In genomic region chr1:184973308-184974085, GRCh38 we compare ENCODE assay signal across 8 cellular contexts. TPM values are rescaled to one million over a fixed set of nuclear protein-coding genes. Genes with fewer than 3 reads are reported as not detected.
DNase-seq lines count a peak whose midpoint lies in the region; ATAC-seq, FAIRE-seq and TF ChIP-seq lines count a peak whose summit lies in the region.

No MANE protein-coding gene starts in this region.

- intact Hi-C loops in adrenal gland (cut with DNase I): no loop called here
- intact Hi-C loops in gastrocnemius medialis (cut with DNase I; ENCODE audit: low total_unique reads): loop anchor here (2.0 to 5.0 kb wide), 2 partner anchors 81 to 184 kb away; partner anchors contain the start of genes SWT1 and TRMT1L

- TF ChIP-seq CTCF in SU-DHL-6 (IDR thresholded peaks at IDR 0.05; ENCODE audit: insufficient read depth, low read length, poor library complexity, severe bottlenecking): no peak
- TF ChIP-seq CTCF in adrenal gland (IDR thresholded peaks at IDR 0.05): peak in 1 of 6 experiments; percentile 16
- no peak for TF ChIP-seq CTCF in gastrocnemius medialis (IDR thresholded peaks at IDR 0.05 in 4 of 5, conservative IDR thresholded peaks at IDR 0.05 in 1 of 5)

- no peaks in the 10 kb centered on the region for H3K27me3 ChIP-seq in SU-DHL-6 (ENCODE audit: low read length)
- H3K27me3 ChIP-seq in adrenal gland: no peaks in the 10 kb centered on the region
- H3K27me3 ChIP-seq in gastrocnemius medialis: no peaks in the 10 kb centered on the region

- TF ChIP-seq POLR2A in adrenal gland (IDR thresholded peaks at IDR 0.05) (peak in 1 of 2 donors; percentile 10), gastrocnemius medialis (IDR thresholded peaks at IDR 0.05) (no peak), H54 (IDR thresholded peaks at IDR 0.05; ENCODE audit: low read depth, low read length) (no peak)

- H3K9me3 Mint-ChIP-seq in IgD-negative memory B cell: no peaks in the 10 kb centered on the region

- no peaks in the 10 kb centered on the region for H3K9me3 ChIP-seq in SU-DHL-6 (ENCODE audit: insufficient read depth, low read length)
- H3K9me3 ChIP-seq in adrenal gland (replicated peaks in 1 of 3): no peaks in the 10 kb centered on the region
- H3K9me3 ChIP-seq in gastrocnemius medialis: no peaks in the 10 kb centered on the region

- WGBS in adrenal gland, 4 donors: 5 to 18% (median 6%) methylated on average over 15 to 42 of the region's 42 CpGs

- ATAC-seq in GM21619 (IDR thresholded peaks at IDR 0.05; ENCODE audit: unreplicated experiment) (peak; percentile 54), gastrocnemius medialis (peak; percentile 60 to 79)

- in situ Hi-C loops in gastrocnemius medialis (cut with MboI; ENCODE audit: low sequenced_read_pairs in 4 of 4): no loop called here

- peak overlapping the region; percentile 44 for H3K9ac ChIP-seq in SU-DHL-6 (ENCODE audit: low read length)

- H3K4me1 Mint-ChIP-seq in IgD-negative memory B cell: peaks cover 28 to 35% (median 35%) of the 10 kb centered on the region in 3 donors

- H4K20me1 ChIP-seq in SU-DHL-6 (ENCODE audit: low read depth, low read length): no peaks in the 10 kb centered on the region

- H3K27ac Mint-ChIP-seq in IgD-negative memory B cell: peak overlapping the region; percentile 56 to 90 (median 72)

- H3K27me3 Mint-ChIP-seq in IgD-negative memory B cell: peaks cover 6% of the 10 kb centered on the region

- peak overlapping the region; percentile 24 for H2AFZ ChIP-seq in SU-DHL-6 (ENCODE audit: low read depth, low read length, severe bottlenecking)

- no peaks in the 10 kb centered on the region for H3K36me3 ChIP-seq in SU-DHL-6 (ENCODE audit: low read length)
- no peaks in the 10 kb centered on the region for H3K36me3 ChIP-seq in adrenal gland (replicated peaks in 1 of 2)
- H3K36me3 ChIP-seq in gastrocnemius medialis: no peaks in the 10 kb centered on the region

- no peak for FAIRE-seq in H54 (lab: Jason Lieb, UNC)

- H3K79me2 ChIP-seq in SU-DHL-6 (ENCODE audit: insufficient read depth, low read length): no peaks in the 10 kb centered on the region

- DNase-seq in EL (peak; percentile 72), adrenal gland (peak; percentile 37 to 65 (median 49)), hepatic stellate cell (ENCODE audit: low spot score) (peak; percentile 58), gastrocnemius medialis (peak in 1 of 2 donors; percentile 37), H54 (ENCODE audit: insufficient read length, low spot score) (no peak)

- H3K4me1 ChIP-seq in adrenal gland (replicated peaks in 1 of 2) (peaks cover 0 to 7% of the 10 kb centered on the region in 2 donors), gastrocnemius medialis (peaks cover 0 to 10% of the 10 kb centered on the region in 2 donors)

- H3K4me3 ChIP-seq in SU-DHL-6 (ENCODE audit: insufficient read depth, low read length, poor library complexity, severe bottlenecking) (peak overlapping the region; percentile 46), adrenal gland (peak overlapping the region; percentile 5 to 81 (median 48)), gastrocnemius medialis (peak overlapping the region; percentile 63 to 80 (median 65))

- peak overlapping the region; percentile 96 to 99 (median 97) for H3K4me3 Mint-ChIP-seq in IgD-negative memory B cell

- peak overlapping the region; percentile 67 for H3K4me2 ChIP-seq in SU-DHL-6 (ENCODE audit: low read depth, low read length, poor library complexity, severe bottlenecking)

- H3K36me3 Mint-ChIP-seq in IgD-negative memory B cell: no peaks in the 10 kb centered on the region

- H3F3A ChIP-seq in SU-DHL-6 (ENCODE audit: insufficient read depth): no peaks in the 10 kb centered on the region

- H3K27ac ChIP-seq in SU-DHL-6 (ENCODE audit: low read depth, low read length) (no peak overlapping the region), adrenal gland (peak overlapping the region in 4 of 5 donors; percentile 14 to 77 (median 52)), gastrocnemius medialis (peak overlapping the region; percentile 71 to 81 (median 75))

- no peaks in the 10 kb centered on the region for H3K9me2 ChIP-seq in SU-DHL-6 (replicated peaks; ENCODE audit: insufficient read depth, low read length)

RNA-seq across cellular contexts. Expression of gene NIBAN1, which starts 0.8 kb away (rescaled TPM):
- polyA plus RNA-seq in IgD-negative memory B cell: 8.7 TPM
- total RNA-seq in adrenal gland: 10 to 100 TPM in 6 of 8 donors, 1 to 10 TPM in 2; 5.3 to 30.6 (median 19.9) TPM
- 1 to 10 TPM; 3.8 to 7.2 (median 5.8) TPM for polyA plus RNA-seq in adrenal gland
- total RNA-seq in gastrocnemius medialis: 100 to 1,000 TPM in 1 of 4 donors, 10 to 100 TPM in 3; 11.7 to 125 (median 19.7) TPM
